Comparison of ENCODE assay signal across 29 cellular contexts in the genomic region with DNA sequence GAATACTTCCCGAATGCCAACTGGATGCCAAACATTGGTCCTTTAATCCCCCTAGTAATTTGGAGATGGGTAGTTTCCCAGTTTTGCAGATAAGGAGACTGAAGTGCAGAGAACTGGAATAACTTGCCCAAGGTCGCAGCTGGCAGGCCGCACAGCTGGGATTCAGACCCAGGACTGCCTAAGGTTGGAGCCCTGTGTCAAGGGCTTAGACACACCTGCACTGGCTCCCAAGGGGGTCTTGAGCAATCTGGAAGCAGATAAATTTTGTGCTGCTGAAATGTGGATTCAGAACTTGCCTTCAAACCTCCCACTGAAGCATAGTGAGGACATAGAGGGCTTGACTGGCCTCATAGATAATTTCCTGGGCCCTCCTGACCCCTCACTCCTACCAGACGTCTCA. TPM values are rescaled to one million over a fixed set of nuclear protein-coding genes. Genes with fewer than 3 reads are reported as not detected.
DNase-seq lines count a peak whose midpoint lies in the region; ATAC-seq, FAIRE-seq and TF ChIP-seq lines count a peak whose summit lies in the region.
"Had no signal": no experiment of that assay in that cellular context is flagged by ENCODE, and none has a peak within 500 bp of the region (broad histone marks: within the 10 kb centered on the region; RNA-seq: fewer than 3 reads in every experiment).

No MANE protein-coding gene starts in this region.

- no peak for TF ChIP-seq RAD21 in H1 (IDR thresholded peaks at IDR 0.05 in 1 of 2, conservative IDR thresholded peaks at IDR 0.05 in 1 of 2; ENCODE audit: low read depth in 2 of 2, low read length in 2 of 2)

- H3K9me2 ChIP-seq in Karpas-422 (replicated peaks; ENCODE audit: insufficient read depth, low read length), result no peaks in the 10 kb centered on the region

- peak overlapping the region; percentile 89; the same call in 1 of the 2 replicates for H2AK5ac ChIP-seq in H1 (ENCODE audit: low read depth, low read length)

- no peaks in the 10 kb centered on the region for H3K79me1 ChIP-seq in H1 (ENCODE audit: low read depth, low read length)

- H2AFZ ChIP-seq in Karpas-422 (ENCODE audit: low read length) (no peak overlapping the region), H1 (ENCODE audit: low read length) (no peak overlapping the region), neural progenitor cell (replicated peaks) (no peak overlapping the region)

- peaks cover 35% of the 10 kb centered on the region for H3K4me1 Mint-ChIP-seq in Caco-2 (ENCODE audit: low read depth, unreplicated experiment)
- H3K4me1 Mint-ChIP-seq in neural progenitor cell, result peaks cover 90% of the 10 kb centered on the region

- peak overlapping the region; percentile 92; the same call in 1 of the 2 replicates for H2BK20ac ChIP-seq in H1 (ENCODE audit: low read length)

- H4K5ac ChIP-seq in H1 (ENCODE audit: insufficient read length, low read depth, low read length), result no peak overlapping the region

- TF ChIP-seq POLR2A in H1 (IDR thresholded peaks at IDR 0.05; ENCODE audit: control extremely low read depth in 1 of 2, low read depth in 2 of 2, low read length in 2 of 2), result no peak
- no peak for TF ChIP-seq POLR2A in esophagus muscularis mucosa (IDR thresholded peaks at IDR 0.05; ENCODE audit: low read depth)

- H3K36me3 ChIP-seq in Caco-2 (ENCODE audit: control insufficient read depth, insufficient read depth, low read length), result peaks cover 12% of the 10 kb centered on the region
- H3K36me3 ChIP-seq in Karpas-422 (ENCODE audit: insufficient read depth, low read length), result no peaks in the 10 kb centered on the region
- H3K36me3 ChIP-seq in H1 (ENCODE audit: control insufficient read depth in 2 of 4, insufficient read depth in 4 of 4, low read length in 3 of 4), result no peaks in the 10 kb centered on the region
- no peaks in the 10 kb centered on the region for H3K36me3 ChIP-seq in neural progenitor cell
- peaks cover 3 to 18% (median 4%) of the 10 kb centered on the region in 4 donors for H3K36me3 ChIP-seq in esophagus muscularis mucosa
- H3K36me3 ChIP-seq: sigmoid colon had no signal

- H4K8ac ChIP-seq in H1 (ENCODE audit: extremely low read depth, insufficient read depth, low read length), result no peak overlapping the region

- peak overlapping the region; percentile 27 for H3K4ac ChIP-seq in H1 (replicated peaks; ENCODE audit: insufficient read length, low read depth, low read length)

- H3K18ac ChIP-seq in H1 (ENCODE audit: extremely low read depth, low read length), result peak overlapping the region; percentile 65

- H3K27me3 ChIP-seq in Caco-2 (replicated peaks; ENCODE audit: control insufficient read depth, insufficient read depth, low read length) (no peaks in the 10 kb centered on the region), Karpas-422 (ENCODE audit: low read length) (no peaks in the 10 kb centered on the region), H1 (replicated peaks in 1 of 4; ENCODE audit: control insufficient read depth in 3 of 4, extremely low read depth in 1 of 4, insufficient read depth in 3 of 4, low read length in 3 of 4) (no peaks in the 10 kb centered on the region), neural progenitor cell (no peaks in the 10 kb centered on the region), esophagus muscularis mucosa (no peaks in the 10 kb centered on the region)
- H3K27me3 ChIP-seq: foreskin keratinocyte, sigmoid colon, testis had no signal

- no peak for DNase-seq in Caco-2
- no peak for DNase-seq in Karpas-422
- no peak for DNase-seq in H1 (ENCODE audit: low read depth in 1 of 2, low spot score in 2 of 2)
- DNase-seq in neural progenitor cell (ENCODE audit: low spot score), result no peak
- no peak for DNase-seq in esophagus muscularis mucosa (ENCODE audit: extremely low spot score)
- no peak for DNase-seq in GM10266 (ENCODE audit: extremely low spot score)
- no peak for DNase-seq in activated gamma-delta T cell treated with Interleukin-2 at 50 U/mL for 16 hours
- DNase-seq: activated CD4-positive, alpha-beta T cell treated with anti-CD3 and anti-CD28 coated beads, Interleukin-2, amount 50 U/mL, for 4 hours; activated CD4-positive, CD25-positive, alpha-beta regulatory T cell; activated naive CD8-positive, alpha-beta T cell treated with anti-CD3 and anti-CD28 coated beads for 36 hours; CD8-positive, alpha-beta T cell; DMS153; effector CD4-positive, alpha-beta T cell; erythroblast; foreskin keratinocyte; GOT3; immature natural killer cell; naive thymus-derived CD8-positive, alpha-beta T cell; NCI-H1694 treated with DMSO at 0.1 percent for 48 hours; NCI-H2227 treated with DMSO at 0.1 percent for 48 hours; OCI-M1; sigmoid colon; stimulated activated naive CD4-positive, alpha-beta T cell treated with Interleukin-2 at 50 U/mL for 16 hours; T1000; testis had no signal

- no peak overlapping the region for H3K56ac ChIP-seq in H1 (replicated peaks; ENCODE audit: insufficient read length, low read depth, low read length)

- H3K27ac Mint-ChIP-seq in Caco-2 (ENCODE audit: unreplicated experiment), result peak overlapping the region; percentile 67
- peak overlapping the region; percentile 98 for H3K27ac Mint-ChIP-seq in neural progenitor cell
- H3K27ac Mint-ChIP-seq: activated naive CD8-positive, alpha-beta T cell treated with anti-CD3 and anti-CD28 coated beads for 36 hours; CD8-positive, alpha-beta T cell; naive thymus-derived CD8-positive, alpha-beta T cell had no signal

- no peak overlapping the region for H3K23ac ChIP-seq in H1 (ENCODE audit: insufficient read length)

- WGBS in H1 (ENCODE audit: extremely low coverage in 1 of 2, insufficient coverage in 1 of 2, insufficient read length in 1 of 2, insufficient replicate concordance in 2 of 2, low coverage in 1 of 2, low lambda C conversion rate in 2 of 2, missing lambda C conversion rate in 1 of 2), 2 experiments, result 86% methylated on average over 4 of the region's 4 CpGs; no CpG with 5 or more reads in 1 of the 2 experiments
- WGBS in esophagus muscularis mucosa, result 92% methylated on average over 2 of the region's 4 CpGs

- H3K9me3 ChIP-seq in Caco-2, result no peaks in the 10 kb centered on the region
- H3K9me3 ChIP-seq in Karpas-422 (ENCODE audit: low read length), result no peaks in the 10 kb centered on the region
- H3K9me3 ChIP-seq in H1 (ENCODE audit: insufficient read depth in 2 of 2, low read depth in 1 of 2, low read length in 1 of 2), result no peaks in the 10 kb centered on the region
- H3K9me3 ChIP-seq in neural progenitor cell (ENCODE audit: low read depth), result no peaks in the 10 kb centered on the region
- no peaks in the 10 kb centered on the region for H3K9me3 ChIP-seq in esophagus muscularis mucosa
- H3K9me3 ChIP-seq: sigmoid colon, testis had no signal

- H4K20me1 ChIP-seq in Karpas-422 (ENCODE audit: insufficient read depth, low read depth, low read length), result no peaks in the 10 kb centered on the region
- no peaks in the 10 kb centered on the region for H4K20me1 ChIP-seq in H1 (replicated peaks in 1 of 2; ENCODE audit: control insufficient read depth in 1 of 2, insufficient read depth in 2 of 2, low read length in 2 of 2)
- H4K20me1 ChIP-seq in neural progenitor cell (ENCODE audit: low read depth), result no peaks in the 10 kb centered on the region

- peak overlapping the region; percentile 99; the same call in 1 of the 2 replicates for H2BK15ac ChIP-seq in H1 (ENCODE audit: low read length)

- POLR2A ChIA-PET in Caco-2 (lab: Charles Lee) (no interaction called here), H1 (lab: Charles Lee; ENCODE audit: partially characterized antibody) (interaction anchor here (3.6 kb wide), 1 partner anchor 15 kb away, joined by 24 read pairs; no protein-coding TSS in a partner anchor)

- H3K4me3 ChIP-seq in Caco-2 (ENCODE audit: low read depth, low read length) (no peak overlapping the region), Karpas-422 (ENCODE audit: low read length) (no peak overlapping the region), H1 (ENCODE audit: extremely low read depth in 1 of 4, insufficient read depth in 2 of 4, low read depth in 3 of 4, low read length in 4 of 4) (no peak overlapping the region), neural progenitor cell (no peak overlapping the region), esophagus muscularis mucosa (no peak overlapping the region)
- H3K4me3 ChIP-seq: sigmoid colon, testis had no signal

- H3K27ac ChIP-seq in Karpas-422 (ENCODE audit: low read length) (peak overlapping the region; percentile 27; the same call in 1 of the 2 replicates), H1 (ENCODE audit: low read depth, low read length) (no peak overlapping the region), neural progenitor cell (no peak overlapping the region), esophagus muscularis mucosa (replicated peaks in 1 of 4) (no peak overlapping the region)
- H3K27ac ChIP-seq: foreskin keratinocyte, sigmoid colon, testis had no signal

- H4K91ac ChIP-seq in H1 (replicated peaks; ENCODE audit: insufficient read length, low read length), result peak overlapping the region; percentile 51

- H3K4me1 ChIP-seq in Caco-2 (peaks cover 54% of the 10 kb centered on the region), Karpas-422 (ENCODE audit: low read length) (peaks cover 55% of the 10 kb centered on the region), H1 (replicated peaks in 1 of 4; ENCODE audit: control insufficient read depth in 3 of 4, insufficient read depth in 4 of 4, low read length in 3 of 4) (peaks cover 26 to 39% (median 28%) of the 10 kb centered on the region in 4 experiments), neural progenitor cell (peaks cover 83% of the 10 kb centered on the region), esophagus muscularis mucosa (peaks cover 23 to 43% (median 32%) of the 10 kb centered on the region in 4 donors)
- H3K4me1 ChIP-seq: testis had no signal

- no TSS peak for BruUV-seq in Caco-2 (replicated peaks; lab: Mats Ljungman, UMichigan)

- H3K9ac ChIP-seq in Karpas-422 (ENCODE audit: low read length) (peak overlapping the region; percentile 22), H1 (replicated peaks in 1 of 4; ENCODE audit: extremely low read depth in 1 of 4, low read depth in 3 of 4, low read length in 3 of 4) (no peak overlapping the region), neural progenitor cell (no peak overlapping the region)

- no peak overlapping the region for H2BK120ac ChIP-seq in H1 (replicated peaks; ENCODE audit: low read depth, low read length)

- no peaks in the 10 kb centered on the region for H3K9me3 Mint-ChIP-seq in Caco-2 (ENCODE audit: unreplicated experiment)
- H3K9me3 Mint-ChIP-seq in neural progenitor cell, result no peaks in the 10 kb centered on the region
- H3K9me3 Mint-ChIP-seq: activated naive CD8-positive, alpha-beta T cell treated with anti-CD3 and anti-CD28 coated beads for 36 hours; activated T-helper 17 cell treated with anti-CD3 and anti-CD28 coated beads, Interleukin-2, amount 50 U/mL, for 72 hours; CD8-positive, alpha-beta T cell; immature natural killer cell; naive thymus-derived CD8-positive, alpha-beta T cell had no signal

- intact Hi-C loops in Caco-2 (cut with micrococcal nuclease; ENCODE audit: unreplicated experiment) (no loop called here), esophagus muscularis mucosa (cut with DNase I) (no loop called here)

- TF ChIP-seq EP300 in H1 (IDR thresholded peaks at IDR 0.05; ENCODE audit: borderline replicate concordance in 1 of 2, low read depth in 2 of 2, low read length in 2 of 2) (no peak), esophagus muscularis mucosa (IDR thresholded peaks at IDR 0.05) (no peak)

- H3K79me2 ChIP-seq in Karpas-422 (ENCODE audit: low read length), result no peaks in the 10 kb centered on the region
- H3K79me2 ChIP-seq in H1 (ENCODE audit: control insufficient read depth in 1 of 2, insufficient read depth in 2 of 2, low read length in 2 of 2), result no peaks in the 10 kb centered on the region
- H3K79me2 ChIP-seq in neural progenitor cell (ENCODE audit: low read depth), result peaks cover 52% of the 10 kb centered on the region

- CTCF ChIA-PET in Caco-2 (lab: Charles Lee), result no interaction called here
- CTCF ChIA-PET in H1 (lab: Charles Lee; ENCODE audit: partially characterized antibody), result interaction anchor here (1.0 to 5.9 kb wide), 3 partner anchors 13 to 133 kb away, joined by 3 to 51 read pairs (median 3); no protein-coding TSS in a partner anchor

- H3K36me3 Mint-ChIP-seq in Caco-2 (ENCODE audit: insufficient read depth, unreplicated experiment) (peaks cover 77% of the 10 kb centered on the region), neural progenitor cell (peaks cover 52% of the 10 kb centered on the region)
- H3K36me3 Mint-ChIP-seq: activated naive CD8-positive, alpha-beta T cell treated with anti-CD3 and anti-CD28 coated beads for 36 hours; naive thymus-derived CD8-positive, alpha-beta T cell had no signal

- FAIRE-seq in H1 (lab: Jason Lieb, UNC), result no peak
- FAIRE-seq: HTR-8/SVneo had no signal

- no peaks in the 10 kb centered on the region for H3K23me2 ChIP-seq in H1 (ENCODE audit: low read depth, low read length)

- no peak for TF ChIP-seq CTCF in Caco-2 (IDR thresholded peaks at IDR 0.05; ENCODE audit: insufficient read depth in 1 of 2, low read depth in 1 of 2, low read length in 1 of 2, severe bottlenecking in 1 of 2, unreplicated experiment in 1 of 2)
- TF ChIP-seq CTCF in H1 (IDR thresholded peaks at IDR 0.05; ENCODE audit: control extremely low read depth in 1 of 3, insufficient read depth in 1 of 3, low read depth in 1 of 3, low read length in 3 of 3), result no peak
- TF ChIP-seq CTCF in neural progenitor cell (IDR thresholded peaks at IDR 0.05), result no peak
- no peak for TF ChIP-seq CTCF in esophagus muscularis mucosa (IDR thresholded peaks at IDR 0.05)
- TF ChIP-seq CTCF in GM10266 (IDR thresholded peaks at IDR 0.05; ENCODE audit: control insufficient read depth, insufficient read depth, low read depth, missing control alignments), result no peak

- 0 out of 2 replicates have a peak overlapping the region, but pooled peaks have one; percentile 100 for H2BK5ac ChIP-seq in H1 (ENCODE audit: low read depth, low read length)

- H3K4me3 Mint-ChIP-seq in Caco-2 (ENCODE audit: unreplicated experiment) (no peak overlapping the region), neural progenitor cell (peak overlapping the region; percentile 22)
- H3K4me3 Mint-ChIP-seq: activated naive CD8-positive, alpha-beta T cell treated with anti-CD3 and anti-CD28 coated beads for 36 hours; activated T-helper 17 cell treated with anti-CD3 and anti-CD28 coated beads, Interleukin-2, amount 50 U/mL, for 72 hours; CD8-positive, alpha-beta T cell; immature natural killer cell; naive thymus-derived CD8-positive, alpha-beta T cell had no signal

- no peaks in the 10 kb centered on the region for H3K27me3 Mint-ChIP-seq in Caco-2 (ENCODE audit: insufficient read depth, unreplicated experiment)
- peaks cover 3% of the 10 kb centered on the region for H3K27me3 Mint-ChIP-seq in neural progenitor cell (ENCODE audit: insufficient read depth, low read depth)
- H3K27me3 Mint-ChIP-seq: activated naive CD8-positive, alpha-beta T cell treated with anti-CD3 and anti-CD28 coated beads for 36 hours; activated T-helper 17 cell treated with anti-CD3 and anti-CD28 coated beads, Interleukin-2, amount 50 U/mL, for 72 hours; naive thymus-derived CD8-positive, alpha-beta T cell had no signal

- peaks cover 41% of the 10 kb centered on the region for H3F3A ChIP-seq in neural progenitor cell (ENCODE audit: low read depth)

- H2BK12ac ChIP-seq in H1 (ENCODE audit: low read depth, low read length), result 0 out of 2 replicates have a peak overlapping the region, but pooled peaks have one; percentile 44

- H3K4me2 ChIP-seq in Karpas-422 (ENCODE audit: low read depth, low read length, poor library complexity, severe bottlenecking) (peak overlapping the region; percentile 19), H1 (ENCODE audit: insufficient read depth in 1 of 2, low read depth in 2 of 2, low read length in 2 of 2) (no peak overlapping the region), neural progenitor cell (peak overlapping the region; percentile 12)

- ATAC-seq in GM21528 (IDR thresholded peaks at IDR 0.05; ENCODE audit: low FRiP score, unreplicated experiment), result no peak
- ATAC-seq: activated T-helper 17 cell treated with anti-CD3 and anti-CD28 coated beads, Interleukin-2, amount 50 U/mL, for 72 hours; CD8-positive, alpha-beta T cell; foreskin keratinocyte; naive thymus-derived CD8-positive, alpha-beta T cell; Right ventricle myocardium inferior had no signal

- H3K14ac ChIP-seq in H1 (ENCODE audit: insufficient read length), result no peak overlapping the region

RNA-seq across cellular contexts. Expression of a gene that starts 30.5 kb away (rescaled TPM):
- total RNA-seq in Caco-2 (2022), result 108 and 117 TPM in 2 replicates
- 3.6 and 5.0 TPM in 2 replicates for total RNA-seq in Karpas-422 (2014; rRNA removed; shearing (Covaris generic); ENCODE audit: low replicate concordance)
- 13.3 and 14.7 TPM in 2 replicates for total RNA-seq in H1 (2021; fragmentation: NEBNext Ultra II Directional; extraction: Animal tissue kit (Norgen Biotek cat#: 25700))
- 4.8 and 6.7 TPM in 2 replicates for polyA plus RNA-seq in H1 (2011; rRNA removed)
- 2.2 TPM for polyA plus RNA-seq in H1 (2011; cell fraction: cytosol; rRNA removed)
- polyA plus RNA-seq in H1 (2011; cell fraction: nucleus; rRNA removed), result 8.8 TPM
- 9.6 to 20.8 TPM (median 19.1 TPM) in 4 replicates for polyA plus RNA-seq in H1 (2012, experiment 1 of 2)
- 13.4 TPM for polyA plus RNA-seq in H1 (2012, experiment 2 of 2)
- polyA plus RNA-seq in H1 (2013, experiment 1 of 2), result 5.1 TPM
- 5.1 TPM for polyA plus RNA-seq in H1 (2013, experiment 2 of 2)
- polyA minus RNA-seq in H1 (2011; rRNA and poly(A)+ RNA removed), result 2.0 and 2.4 TPM in 2 replicates
- polyA minus RNA-seq in H1 (2011; cell fraction: cytosol; rRNA and poly(A)+ RNA removed), result 9.3 TPM
- 5.1 TPM for polyA minus RNA-seq in H1 (2011; cell fraction: nucleus; rRNA and poly(A)+ RNA removed)
- 2.7 and 6.9 TPM in 2 replicates for total RNA-seq in neural progenitor cell (ENCODE audit: low replicate concordance)
- 10 to 100 TPM; 10.8 to 30.7 (median 17.7) TPM for total RNA-seq in esophagus muscularis mucosa

Comparison
In these comparisons a context has a peak if more than half of its experiments do, and no peak if none do; other contexts are left out.
1. H3K4me2 ChIP-seq: peak in Karpas-422 (single experiment) and neural progenitor cell (single experiment); none in H1 (0 of 2).